Comparison of ENCODE assay signal across 25 cellular contexts in the genomic region with DNA sequence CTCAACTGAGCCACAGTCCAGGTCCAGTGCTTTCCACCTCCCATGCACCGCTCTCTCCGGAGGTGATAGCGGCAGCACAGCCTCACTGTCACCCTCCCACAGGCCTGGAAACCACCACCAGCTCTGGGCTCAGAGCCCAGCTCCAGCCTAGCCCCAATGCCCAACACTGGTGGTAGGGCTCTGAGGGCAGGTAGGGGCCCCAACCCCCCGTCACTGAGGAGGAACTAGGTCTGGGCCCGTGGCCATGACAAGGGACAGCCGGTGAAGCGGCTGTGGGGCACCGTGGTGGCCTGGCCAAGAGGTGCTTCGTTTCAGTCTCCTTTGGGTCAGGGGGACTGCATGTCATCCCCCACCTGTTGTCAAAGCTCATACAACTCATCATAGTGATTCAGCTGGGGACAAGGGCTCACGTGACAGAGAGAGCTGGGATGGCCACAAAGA.
"Had no signal": no experiment of that assay in that cellular context is flagged by ENCODE, and none has a peak within 500 bp of the region (broad histone marks: within the 10 kb centered on the region; RNA-seq: fewer than 3 reads in every experiment).

No MANE protein-coding gene starts in this region.

- H3K9me3 ChIP-seq: gastroesophageal sphincter, heart left ventricle, left ventricle myocardium inferior, suprapubic skin, transverse colon, vagina had no signal

- DNase-seq: activated CD4-positive, alpha-beta T cell treated with anti-CD3 and anti-CD28 coated beads, Interleukin-2, amount 10 ng/mL, durations not matched to agents 7 days and 5 days; activated CD8-positive, alpha-beta T cell treated with anti-CD3 and anti-CD28 coated beads, Interleukin-2, amount 10 ng/mL, durations not matched to agents 7 days and 5 days; activated naive CD4-positive, alpha-beta T cell treated with Interleukin-2 at 50 U/mL for 16 hours; activated T-cell treated with anti-CD3 and anti-CD28 coated beads, Interleukin-2, amount 50 U/mL, for 24 hours; anterior cingulate cortex; central memory CD4-positive, alpha-beta T cell; effector CD4-positive, alpha-beta T cell; heart left ventricle; left ventricle myocardium inferior; mesenchymal stem cell; nucleus accumbens; stimulated activated CD4-positive, alpha-beta T cell treated with anti-CD3 and anti-CD28 coated beads, Interleukin-15, amount 100 ng/mL, for 24 hours; stimulated activated CD4-positive, alpha-beta T cell treated with anti-CD3 and anti-CD28 coated beads, Interleukin-2, amount 100 ng/mL, for 48 hours; stimulated activated naive CD8-positive, alpha-beta T cell treated with anti-CD3 and anti-CD28 coated beads, Interleukin-15, amount 100 ng/mL, for 72 hours; T-helper 1 cell; T-helper 9 cell; transverse colon had no signal

- H3K9me3 Mint-ChIP-seq: activated CD4-positive, alpha-beta T cell treated with anti-CD3 and anti-CD28 coated beads, Interleukin-2, amount 10 ng/mL, durations not matched to agents 7 days and 5 days; activated T-cell treated with anti-CD3 and anti-CD28 coated beads, Interleukin-2, amount 50 U/mL, for 24 hours; activated T-helper 2 cell treated with anti-CD3 and anti-CD28 coated beads, Interferon-gamma antibody, Interleukin-2, Interleukin-4, amounts not matched to agents 10 μg/mL and 5 μg/mL and 100 μg/mL, durations not matched to agents 14 hours and 24 hours and 36 hours; brain; natural killer cell treated with Interleukin-12 subunit alpha and Interleukin-12 subunit beta and Interleukin-15 and Interleukin-18, amount 100 ng/mL, for 72 hours; stimulated activated naive CD8-positive, alpha-beta T cell treated with anti-CD3 and anti-CD28 coated beads, Interleukin-15, amount 100 ng/mL, for 72 hours had no signal

- H3K36me3 Mint-ChIP-seq: natural killer cell treated with Interleukin-12 subunit alpha and Interleukin-12 subunit beta and Interleukin-15 and Interleukin-18, amount 100 ng/mL, for 72 hours had no signal

- H3K27ac Mint-ChIP-seq: activated CD4-positive, alpha-beta T cell treated with anti-CD3 and anti-CD28 coated beads, Interleukin-2, amount 10 ng/mL, durations not matched to agents 7 days and 5 days; activated CD8-positive, alpha-beta T cell treated with anti-CD3 and anti-CD28 coated beads, Interleukin-2, amount 10 ng/mL, durations not matched to agents 7 days and 5 days; activated T-cell treated with anti-CD3 and anti-CD28 coated beads, Interleukin-2, amount 50 U/mL, for 24 hours; activated T-helper 2 cell treated with anti-CD3 and anti-CD28 coated beads, Interferon-gamma antibody, Interleukin-2, Interleukin-4, amounts not matched to agents 10 μg/mL and 5 μg/mL and 100 μg/mL, durations not matched to agents 14 hours and 24 hours and 36 hours; natural killer cell treated with Interleukin-12 subunit alpha and Interleukin-12 subunit beta and Interleukin-15 and Interleukin-18, amount 100 ng/mL, for 72 hours; stimulated activated naive CD8-positive, alpha-beta T cell treated with anti-CD3 and anti-CD28 coated beads, Interleukin-15, amount 100 ng/mL, for 72 hours had no signal

- H3K27me3 Mint-ChIP-seq: activated CD4-positive, alpha-beta T cell treated with anti-CD3 and anti-CD28 coated beads, Interleukin-2, amount 10 ng/mL, durations not matched to agents 7 days and 5 days; activated T-cell treated with anti-CD3 and anti-CD28 coated beads, Interleukin-2, amount 50 U/mL, for 24 hours; natural killer cell treated with Interleukin-12 subunit alpha and Interleukin-12 subunit beta and Interleukin-15 and Interleukin-18, amount 100 ng/mL, for 72 hours; stimulated activated naive CD8-positive, alpha-beta T cell treated with anti-CD3 and anti-CD28 coated beads, Interleukin-15, amount 100 ng/mL, for 72 hours had no signal

- H3K4me3 ChIP-seq: gastroesophageal sphincter, heart left ventricle, left ventricle myocardium inferior, skin epidermis, suprapubic skin, transverse colon, vagina had no signal

- H3K4me3 Mint-ChIP-seq: activated CD4-positive, alpha-beta T cell treated with anti-CD3 and anti-CD28 coated beads, Interleukin-2, amount 10 ng/mL, durations not matched to agents 7 days and 5 days; activated CD8-positive, alpha-beta T cell treated with anti-CD3 and anti-CD28 coated beads, Interleukin-2, amount 10 ng/mL, durations not matched to agents 7 days and 5 days; activated T-cell treated with anti-CD3 and anti-CD28 coated beads, Interleukin-2, amount 50 U/mL, for 24 hours; brain; natural killer cell treated with Interleukin-12 subunit alpha and Interleukin-12 subunit beta and Interleukin-15 and Interleukin-18, amount 100 ng/mL, for 72 hours; stimulated activated naive CD8-positive, alpha-beta T cell treated with anti-CD3 and anti-CD28 coated beads, Interleukin-15, amount 100 ng/mL, for 72 hours had no signal

- ATAC-seq: activated CD8-positive, alpha-beta T cell treated with anti-CD3 and anti-CD28 coated beads, Interleukin-2, amount 10 ng/mL, durations not matched to agents 7 days and 5 days; esophagus mucosa; gastroesophageal sphincter; heart left ventricle; natural killer cell treated with Interleukin-12 subunit alpha and Interleukin-12 subunit beta and Interleukin-15 and Interleukin-18, amount 100 ng/mL, for 72 hours; stimulated activated naive CD8-positive, alpha-beta T cell treated with anti-CD3 and anti-CD28 coated beads, Interleukin-15, amount 100 ng/mL, for 72 hours had no signal

- H3K27me3 ChIP-seq: gastroesophageal sphincter, heart left ventricle, suprapubic skin, transverse colon, vagina had no signal

- H3K27ac ChIP-seq: gastroesophageal sphincter, heart left ventricle, left ventricle myocardium inferior, skin epidermis, suprapubic skin, transverse colon, vagina had no signal

- H3K36me3 ChIP-seq: transverse colon had no signal
